ENCODE assay signal across 17 cellular contexts in genomic region chr4:71195932-71196331, GRCh38.
DNase-seq lines count a peak whose midpoint lies in the region; ATAC-seq, FAIRE-seq and TF ChIP-seq lines count a peak whose summit lies in the region.
"Had no signal": no experiment of that assay in that cellular context is flagged by ENCODE, and none has a peak within 500 bp of the region (broad histone marks: within the 10 kb centered on the region; RNA-seq: fewer than 3 reads in every experiment).

No MANE protein-coding gene starts in this region.

- FAIRE-seq in pancreas (lab: Jason Lieb, UNC): no peak

- in situ Hi-C loops in mammary epithelial cell (cut with MboI; ENCODE audit: low sequenced_read_pairs in 2 of 2): loop anchor here in 1 of 2 donors (25.0 kb wide), 1 partner anchor 559 kb away; the partner anchor contains the start of gene ENAM

- peaks cover 4% of the 10 kb centered on the region for H3K27me3 Mint-ChIP-seq in endodermal cell (ENCODE audit: insufficient read depth)
- H3K27me3 Mint-ChIP-seq: brain had no signal

- no TSS peak for BruUV-seq in mammary epithelial cell (replicated peaks; lab: Mats Ljungman, UMichigan)

- no peak overlapping the region for H2AFZ ChIP-seq in mammary epithelial cell (ENCODE audit: low read depth, low read length)

- H3K9me3 Mint-ChIP-seq in endodermal cell: no peaks in the 10 kb centered on the region
- H3K9me3 Mint-ChIP-seq: brain; natural killer cell; stimulated activated naive CD8-positive, alpha-beta T cell treated with anti-CD3 and anti-CD28 coated beads, Interleukin-15, Interleukin-2, amounts not matched to agents 100 ng/mL and 50 ng/mL, for 24 hours had no signal

- intact Hi-C loops in Right ventricle myocardium inferior (cut with DNase I) (no loop called here), mammary epithelial cell (cut with micrococcal nuclease) (no loop called here), pancreas (cut with DNase I) (no loop called here)

- CTCF ChIA-PET in mammary epithelial cell (lab: Charles Lee; ENCODE audit: low non-redundant PET): no interaction called here

- H3K27ac Mint-ChIP-seq in endodermal cell: no peak overlapping the region
- H3K27ac Mint-ChIP-seq: natural killer cell; stimulated activated naive CD8-positive, alpha-beta T cell treated with anti-CD3 and anti-CD28 coated beads, Interleukin-15, Interleukin-2, amounts not matched to agents 100 ng/mL and 50 ng/mL, for 24 hours had no signal

- peaks cover 18% of the 10 kb centered on the region for H3K4me1 ChIP-seq in cardiac muscle cell (ENCODE audit: low read depth)
- H3K4me1 ChIP-seq in endodermal cell (ENCODE audit: control insufficient read depth, insufficient read depth, low read length): peaks cover 8% of the 10 kb centered on the region
- no peaks in the 10 kb centered on the region for H3K4me1 ChIP-seq in lung (ENCODE audit: control insufficient read depth in 2 of 2, insufficient read depth in 2 of 2, low read length in 2 of 2)
- no peaks in the 10 kb centered on the region for H3K4me1 ChIP-seq in SJCRH30
- no peaks in the 10 kb centered on the region for H3K4me1 ChIP-seq in mammary epithelial cell (ENCODE audit: insufficient read depth, low read length)
- no peaks in the 10 kb centered on the region for H3K4me1 ChIP-seq in pancreas

- WGBS in endodermal cell (ENCODE audit: insufficient coverage in 1 of 2, insufficient read length in 1 of 2), 2 experiments: 44 to 69% methylated on average over 2 to 4 of the region's 4 CpGs
- WGBS in lung, 2 donors: 58 to 73% methylated on average over 4 of the region's 4 CpGs
- 73% methylated on average over 4 of the region's 4 CpGs for WGBS in mammary epithelial cell (ENCODE audit: low coverage, missing lambda C conversion rate)
- WGBS in pancreas, 2 donors: 55 to 61% methylated on average over 4 of the region's 4 CpGs

- no peaks in the 10 kb centered on the region for H3K27me3 ChIP-seq in cardiac muscle cell
- H3K27me3 ChIP-seq in endodermal cell (ENCODE audit: control insufficient read depth, insufficient read depth, low read length, poor library complexity, severe bottlenecking): peaks cover 9% of the 10 kb centered on the region
- no peaks in the 10 kb centered on the region for H3K27me3 ChIP-seq in lung (ENCODE audit: control insufficient read depth, insufficient read depth)
- no peaks in the 10 kb centered on the region for H3K27me3 ChIP-seq in SJCRH30
- H3K27me3 ChIP-seq in mammary epithelial cell (ENCODE audit: insufficient read depth, low read length): peaks cover 2% of the 10 kb centered on the region
- no peaks in the 10 kb centered on the region for H3K27me3 ChIP-seq in pancreas

- H3K36me3 Mint-ChIP-seq in endodermal cell (ENCODE audit: low read depth): no peaks in the 10 kb centered on the region
- H3K36me3 Mint-ChIP-seq: brain, natural killer cell had no signal

- H3K79me2 ChIP-seq in mammary epithelial cell (ENCODE audit: insufficient read depth, low read length): no peaks in the 10 kb centered on the region

- H3K4me1 Mint-ChIP-seq in endodermal cell: peaks cover 10% of the 10 kb centered on the region

- H3K36me3 ChIP-seq in cardiac muscle cell: no peaks in the 10 kb centered on the region
- H3K36me3 ChIP-seq in endodermal cell (ENCODE audit: control insufficient read depth, insufficient read depth, low read length): no peaks in the 10 kb centered on the region
- H3K36me3 ChIP-seq in lung (ENCODE audit: control insufficient read depth in 2 of 2, insufficient read depth in 2 of 2, low read length in 2 of 2): no peaks in the 10 kb centered on the region
- no peaks in the 10 kb centered on the region for H3K36me3 ChIP-seq in SJCRH30
- no peaks in the 10 kb centered on the region for H3K36me3 ChIP-seq in mammary epithelial cell (ENCODE audit: insufficient read depth, low read length)
- H3K36me3 ChIP-seq in pancreas: no peaks in the 10 kb centered on the region

- TF ChIP-seq CTCF in cardiac muscle cell (IDR thresholded peaks at IDR 0.05; ENCODE audit: low read depth, low read length) (no peak), endodermal cell (conservative IDR thresholded peaks at IDR 0.05) (no peak), lung (IDR thresholded peaks at IDR 0.05; ENCODE audit: control extremely low read depth, extremely low read depth) (no peak), mammary epithelial cell (conservative IDR thresholded peaks at IDR 0.05 in 1 of 2, IDR thresholded peaks at IDR 0.05 in 1 of 2; ENCODE audit: extremely low read depth in 1 of 2, insufficient read depth in 1 of 2, low read depth in 1 of 2, low read length in 2 of 2) (no peak), pancreas (IDR thresholded peaks at IDR 0.05) (no peak)

- no peak overlapping the region for H3K4me3 ChIP-seq in cardiac muscle cell
- no peak overlapping the region for H3K4me3 ChIP-seq in endodermal cell (ENCODE audit: low read length)
- H3K4me3 ChIP-seq in lung: no peak overlapping the region
- no peak overlapping the region for H3K4me3 ChIP-seq in SJCRH30
- no peak overlapping the region for H3K4me3 ChIP-seq in mammary epithelial cell (replicated peaks in 1 of 3; ENCODE audit: insufficient read depth in 1 of 3, low read depth in 2 of 3, low read length in 3 of 3)
- H3K4me3 ChIP-seq in pancreas: peak overlapping the region in 1 of 4 donors; percentile 5

- H3K4me3 Mint-ChIP-seq in endodermal cell: no peak overlapping the region
- H3K4me3 Mint-ChIP-seq: natural killer cell; stimulated activated naive CD8-positive, alpha-beta T cell treated with anti-CD3 and anti-CD28 coated beads, Interleukin-15, Interleukin-2, amounts not matched to agents 100 ng/mL and 50 ng/mL, for 24 hours had no signal

- H3K27ac ChIP-seq in cardiac muscle cell (peak overlapping the region; percentile 23), endodermal cell (ENCODE audit: low read depth, low read length) (no peak overlapping the region), lung (ENCODE audit: low read depth in 1 of 2, low read length in 1 of 2) (no peak overlapping the region), SJCRH30 (no peak overlapping the region), mammary epithelial cell (ENCODE audit: insufficient read depth, low read depth, low read length) (no peak overlapping the region), pancreas (peak overlapping the region in 2 of 4 donors; percentile 5 to 13)
- H3K27ac ChIP-seq: 22Rv1 had no signal

- no peaks in the 10 kb centered on the region for H3K9me3 ChIP-seq in cardiac muscle cell (ENCODE audit: low read depth)
- no peaks in the 10 kb centered on the region for H3K9me3 ChIP-seq in endodermal cell (ENCODE audit: control insufficient read depth, low read length)
- no peaks in the 10 kb centered on the region for H3K9me3 ChIP-seq in lung (ENCODE audit: control insufficient read depth in 2 of 2, insufficient read depth in 1 of 2, low read length in 1 of 2)
- no peaks in the 10 kb centered on the region for H3K9me3 ChIP-seq in SJCRH30 (replicated peaks)
- no peaks in the 10 kb centered on the region for H3K9me3 ChIP-seq in mammary epithelial cell (replicated peaks; ENCODE audit: insufficient read depth, low read length)
- no peaks in the 10 kb centered on the region for H3K9me3 ChIP-seq in pancreas

- dilution Hi-C loops in mammary epithelial cell (cut with HindIII; ENCODE audit: low sequenced_read_pairs): no loop called here

- no peaks in the 10 kb centered on the region for H4K20me1 ChIP-seq in mammary epithelial cell (ENCODE audit: insufficient read depth, low read length)

- peak; percentile 51 to 52 for DNase-seq in cardiac muscle cell (ENCODE audit: low read depth in 1 of 2, low spot score in 1 of 2)
- DNase-seq in Right ventricle myocardium inferior (ENCODE audit: missing footprints): no peak
- DNase-seq in endodermal cell: peak; percentile 66
- DNase-seq in lung (ENCODE audit: low spot score): no peak
- no peak for DNase-seq in SJCRH30
- DNase-seq in mammary epithelial cell: no peak
- no peak for DNase-seq in pancreas
- DNase-seq in NCI-H524 (lab: John Stamatoyannopoulos, UW): no peak
- DNase-seq: activated CD8-positive, alpha-beta memory T cell treated with anti-CD3 and anti-CD28 coated beads for 24 hours; activated gamma-delta T cell treated with Interleukin-2 at 50 U/mL for 16 hours; Calu3; effector CD8-positive, alpha-beta T cell; left cardiac atrium; natural killer cell had no signal

- ATAC-seq in Right ventricle myocardium inferior (no peak), lung (ENCODE audit: insufficient read depth, low FRiP score) (peak; percentile 76), pancreas (no peak)
- ATAC-seq: natural killer cell had no signal

- H3K4me2 ChIP-seq in mammary epithelial cell (ENCODE audit: insufficient read depth, low read depth, low read length): no peak overlapping the region

- H3K9ac ChIP-seq in endodermal cell (ENCODE audit: extremely low read depth, low read length, poor library complexity, severe bottlenecking): no peak overlapping the region
- no peak overlapping the region for H3K9ac ChIP-seq in mammary epithelial cell (ENCODE audit: insufficient read depth, low read length)

Comparison
In these comparisons a context has a peak if more than half of its experiments do, and no peak if none do; other contexts are left out.
1. DNase-seq: peak in cardiac muscle cell (2 of 2) and endodermal cell (single experiment); none in Right ventricle myocardium inferior (single experiment), lung (single experiment), SJCRH30 (0 of 2), mammary epithelial cell (single experiment), pancreas (0 of 6) and NCI-H524 (0 of 2).